In genomic region chr9:94719878-94720277, GRCh38 we compare ENCODE assay signal across 1 cellular context.
TF ChIP-seq lines count a peak whose summit lies in the region.

No MANE protein-coding gene starts in this region.

TF ChIP-seq in HepG2, 621 proteins besides CTCF, POLR2A, EP300 and RAD21:
- TF ChIP-seq ZNF720 (CRISPR knock-in tag; IDR thresholded peaks at IDR 0.05) (no peak), ATF2 (CRISPR knock-in tag; IDR thresholded peaks at IDR 0.05) (no peak), ZC3H4 (CRISPR knock-in tag; IDR thresholded peaks at IDR 0.05; ENCODE audit: borderline replicate concordance) (no peak), ZNF136 (CRISPR knock-in tag; IDR thresholded peaks at IDR 0.05; ENCODE audit: low read depth) (no peak), ZBTB49 (CRISPR knock-in tag; IDR thresholded peaks at IDR 0.05; ENCODE audit: borderline replicate concordance) (no peak), MED8 (CRISPR knock-in tag; IDR thresholded peaks at IDR 0.05; ENCODE audit: insufficient replicate concordance) (no peak), ZNF512B (CRISPR knock-in tag; IDR thresholded peaks at IDR 0.05; ENCODE audit: borderline replicate concordance) (no peak), USF2 (IDR thresholded peaks at IDR 0.05; ENCODE audit: low read depth, low read length) (no peak), USF2 (CRISPR knock-in tag; IDR thresholded peaks at IDR 0.05; ENCODE audit: borderline replicate concordance) (no peak)
